In the genomic region with DNA sequence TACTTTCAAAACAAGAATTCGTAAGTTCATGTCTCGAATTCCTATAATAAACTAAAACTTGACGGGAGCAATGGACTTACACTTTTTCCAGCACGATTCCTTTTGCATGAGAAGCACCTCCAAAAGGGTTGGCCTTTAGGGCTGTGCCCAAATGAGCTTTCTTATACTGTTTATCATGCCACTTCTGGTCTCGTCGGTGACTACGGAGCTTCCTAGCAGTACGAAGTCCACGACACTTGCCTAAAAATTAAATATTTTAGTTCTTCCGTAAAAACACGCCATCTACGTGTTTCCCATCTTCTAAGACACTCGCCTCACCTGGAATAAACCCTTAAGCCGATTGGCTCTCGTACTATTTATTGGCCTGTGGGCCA, we compare ENCODE assay signal across 7 cellular contexts. TPM values are rescaled to one million over a fixed set of nuclear protein-coding genes. Genes with fewer than 3 reads are reported as not detected.
DNase-seq lines count a peak whose midpoint lies in the region; ATAC-seq and TF ChIP-seq lines count a peak whose summit lies in the region.

No MANE protein-coding gene starts in this region.

- peaks cover 27% of the 10 kb centered on the region for H3F3A ChIP-seq in GM23338 (replicated peaks; ENCODE audit: low read depth)

- H3K4me1 ChIP-seq in GM23338 (ENCODE audit: insufficient read depth) (peaks cover 26% of the 10 kb centered on the region), prostate gland (replicated peaks) (no peaks in the 10 kb centered on the region)

- H3K27ac ChIP-seq in GM23338 (ENCODE audit: low read depth): peak overlapping the region; percentile 92
- H3K27ac ChIP-seq in prostate gland: peak overlapping the region; percentile 74 to 81

- peak overlapping the region; percentile 95 for H3K4me2 ChIP-seq in GM23338

- ATAC-seq in GM23338 (no peak), SK-N-SH treated with all-trans-retinoic acid at 6 μM for 48 hours (peak; percentile 3; the same call in 1 of the 3 replicates), GM18520 (IDR thresholded peaks at IDR 0.05; ENCODE audit: unreplicated experiment) (no peak), GM21576 (IDR thresholded peaks at IDR 0.05; ENCODE audit: unreplicated experiment) (no peak), GM18511 (IDR thresholded peaks at IDR 0.05; ENCODE audit: unreplicated experiment) (no peak)

- H4K20me1 ChIP-seq in GM23338 (replicated peaks; ENCODE audit: insufficient read depth): no peaks in the 10 kb centered on the region; the same call in 1 of the 2 replicates

- 1% methylated on average over 15 of the region's 15 CpGs for WGBS in prostate gland

- TF ChIP-seq POLR2A in prostate gland (IDR thresholded peaks at IDR 0.05): no peak

- TF ChIP-seq CTCF in GM23338 (conservative IDR thresholded peaks at IDR 0.05; ENCODE audit: low read depth in 2 of 2) (no peak), fibroblast of mammary gland (conservative IDR thresholded peaks at IDR 0.05; ENCODE audit: control insufficient read depth, insufficient read depth, low read depth, low read length) (no peak), prostate gland (IDR thresholded peaks at IDR 0.05) (no peak)

- no peak for DNase-seq in GM23338 (ENCODE audit: low spot score)
- peak; percentile 10 for DNase-seq in fibroblast of mammary gland (ENCODE audit: low read depth)
- DNase-seq in prostate gland (ENCODE audit: low spot score): no peak

- peak overlapping the region; percentile 94 for H3K4me3 Mint-ChIP-seq in GM23338

- H3K4me3 ChIP-seq in GM23338 (peak overlapping the region; percentile 91), fibroblast of mammary gland (ENCODE audit: control insufficient read depth, low read depth, low read length) (peak overlapping the region; percentile 99), prostate gland (peak overlapping the region; percentile 58 to 87)

- intact Hi-C loops in prostate gland (cut with DNase I): no loop called here

- H3K79me2 ChIP-seq in GM23338 (replicated peaks; ENCODE audit: insufficient read depth): peaks cover 22% of the 10 kb centered on the region

- H3K36me3 Mint-ChIP-seq in GM23338 (ENCODE audit: low read depth): peaks cover 58% of the 10 kb centered on the region

- peaks cover 23% of the 10 kb centered on the region for H3K27me3 Mint-ChIP-seq in GM23338 (ENCODE audit: insufficient read depth, low read depth, poor library complexity)

- no peaks in the 10 kb centered on the region for H3K9me3 Mint-ChIP-seq in GM23338

- peaks cover 40% of the 10 kb centered on the region for H3K4me1 Mint-ChIP-seq in GM23338

- H3K36me3 ChIP-seq in GM23338 (ENCODE audit: insufficient read depth): peaks cover 29% of the 10 kb centered on the region
- peaks cover 5 to 9% of the 10 kb centered on the region in 2 donors for H3K36me3 ChIP-seq in prostate gland

- H3K9me2 ChIP-seq in GM23338 (ENCODE audit: insufficient read depth): no peaks in the 10 kb centered on the region

- H2AFZ ChIP-seq in GM23338: no peak overlapping the region

- no peaks in the 10 kb centered on the region for H3K27me3 ChIP-seq in GM23338 (ENCODE audit: insufficient read depth)
- no peaks in the 10 kb centered on the region for H3K27me3 ChIP-seq in prostate gland (replicated peaks; ENCODE audit: insufficient read depth)

- no peaks in the 10 kb centered on the region for H3K9me3 ChIP-seq in prostate gland

- peak overlapping the region; percentile 100 for H3K27ac Mint-ChIP-seq in GM23338

TF ChIP-seq in GM23338, 12 proteins besides CTCF, POLR2A, EP300 and RAD21:
- no peak for TF ChIP-seq JUNB (IDR thresholded peaks at IDR 0.05; ENCODE audit: unreplicated experiment)

TF ChIP-seq in SK-N-SH treated with all-trans-retinoic acid at 6 μM for 48 hours, 23 proteins besides CTCF, POLR2A, EP300 and RAD21:
- TF ChIP-seq OSR1 (CRISPR knock-in tag; IDR thresholded peaks at IDR 0.05) (no peak), CSDC2 (CRISPR knock-in tag; IDR thresholded peaks at IDR 0.05) (no peak), ZFP3 (CRISPR knock-in tag; IDR thresholded peaks at IDR 0.05) (no peak), GLIS3 (CRISPR knock-in tag; IDR thresholded peaks at IDR 0.05) (no peak), RARB (CRISPR knock-in tag; IDR thresholded peaks at IDR 0.05) (no peak), ZC3H10 (CRISPR knock-in tag; IDR thresholded peaks at IDR 0.05) (no peak), ISL1 (CRISPR knock-in tag; IDR thresholded peaks at IDR 0.05) (no peak), ARNTL (CRISPR knock-in tag; IDR thresholded peaks at IDR 0.05; ENCODE audit: borderline replicate concordance, low read depth) (no peak), ESRRG (CRISPR knock-in tag; IDR thresholded peaks at IDR 0.05) (no peak)
- TF ChIP-seq, protein P1, sequence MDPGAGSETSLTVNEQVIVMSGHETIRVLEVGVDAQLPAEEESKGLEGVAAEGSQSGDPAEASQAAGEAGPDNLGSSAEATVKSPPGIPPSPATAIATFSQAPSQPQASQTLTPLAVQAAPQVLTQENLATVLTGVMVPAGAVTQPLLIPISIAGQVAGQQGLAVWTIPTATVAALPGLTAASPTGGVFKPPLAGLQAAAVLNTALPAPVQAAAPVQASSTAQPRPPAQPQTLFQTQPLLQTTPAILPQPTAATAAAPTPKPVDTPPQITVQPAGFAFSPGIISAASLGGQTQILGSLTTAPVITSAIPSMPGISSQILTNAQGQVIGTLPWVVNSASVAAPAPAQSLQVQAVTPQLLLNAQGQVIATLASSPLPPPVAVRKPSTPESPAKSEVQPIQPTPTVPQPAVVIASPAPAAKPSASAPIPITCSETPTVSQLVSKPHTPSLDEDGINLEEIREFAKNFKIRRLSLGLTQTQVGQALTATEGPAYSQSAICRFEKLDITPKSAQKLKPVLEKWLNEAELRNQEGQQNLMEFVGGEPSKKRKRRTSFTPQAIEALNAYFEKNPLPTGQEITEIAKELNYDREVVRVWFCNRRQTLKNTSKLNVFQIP (CRISPR knock-in tag; IDR thresholded peaks at IDR 0.05; ENCODE audit: borderline replicate concordance, low read depth): no peak

RNA-seq across cellular contexts. Expression of a gene that starts 0.6 kb away (rescaled TPM):
- 1,580 and 2,261 TPM in 2 replicates for total RNA-seq in GM23338 (2014; rRNA removed; shearing (Covaris generic))
- 3,526 and 3,589 TPM in 2 replicates for polyA plus RNA-seq in GM23338 (2016; fragmentation: Nextera tagmentation; extraction: Ambion mirVana)
- 1,000 to 10,000 TPM; 1,357 to 2,937 TPM for total RNA-seq in prostate gland
